Comparison of ENCODE assay signal across 17 cellular contexts in the genomic region with DNA sequence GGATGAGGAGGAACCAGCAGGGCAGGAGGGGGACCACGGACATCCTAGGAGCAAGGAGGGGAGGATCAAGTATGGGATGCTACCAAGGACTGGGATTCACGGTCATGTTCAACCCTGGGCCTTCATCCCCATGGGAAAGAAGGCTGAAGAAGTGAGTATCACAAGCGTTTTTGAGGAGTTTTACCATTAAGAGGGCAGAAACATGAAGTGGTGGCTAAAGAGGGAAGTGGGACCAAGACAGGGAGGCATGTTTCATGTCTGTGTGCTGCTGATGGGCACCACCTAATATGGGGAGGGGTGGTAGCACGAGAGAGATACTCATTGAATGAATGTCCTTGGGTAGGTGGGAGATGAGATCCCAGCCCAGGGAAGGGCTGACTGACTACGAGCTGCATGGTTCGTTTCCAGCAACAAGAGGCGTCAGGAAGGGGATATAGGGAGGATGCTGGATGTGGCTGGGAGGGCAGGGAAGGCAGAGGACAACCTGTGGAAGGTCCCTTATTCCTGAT. TPM values are rescaled to one million over a fixed set of nuclear protein-coding genes. Genes with fewer than 3 reads are reported as not detected.
DNase-seq lines count a peak whose midpoint lies in the region; ATAC-seq, FAIRE-seq and TF ChIP-seq lines count a peak whose summit lies in the region.
"Had no signal": no experiment of that assay in that cellular context is flagged by ENCODE, and none has a peak within 500 bp of the region (broad histone marks: within the 10 kb centered on the region; RNA-seq: fewer than 3 reads in every experiment).

No MANE protein-coding gene starts in this region.

- intact Hi-C loops in activated T-helper 1 cell treated with anti-CD3 and anti-CD28 coated beads, Interleukin-12 subunit alpha, Interleukin-12 subunit beta, Interleukin-2, Interleukin-4 antibody, amounts not matched to agents 30 ng/mL and 10 ng/mL and 1 ng/mL, durations not matched to agents 14 hours and 24 hours and 36 hours (cut with micrococcal nuclease): no loop called here
- intact Hi-C loops in ascending aorta (cut with DNase I): no loop called here
- intact Hi-C loops in uterus (cut with DNase I; ENCODE audit: low total_unique reads): no loop called here

- H3K27me3 ChIP-seq in endodermal cell (ENCODE audit: control insufficient read depth, insufficient read depth, low read length, poor library complexity, severe bottlenecking) (no peaks in the 10 kb centered on the region), ascending aorta (no peaks in the 10 kb centered on the region), uterus (no peaks in the 10 kb centered on the region)
- H3K27me3 ChIP-seq: BLaER1 had no signal

- TF ChIP-seq POLR2A in GM12891 (IDR thresholded peaks at IDR 0.05; ENCODE audit: low read depth, low read length) (no peak), uterus (IDR thresholded peaks at IDR 0.05) (no peak)

- H3K27me3 Mint-ChIP-seq in activated T-helper 1 cell treated with anti-CD3 and anti-CD28 coated beads, Interleukin-12 subunit alpha, Interleukin-12 subunit beta, Interleukin-2, Interleukin-4 antibody, amounts not matched to agents 30 ng/mL and 10 ng/mL and 1 ng/mL, durations not matched to agents 14 hours and 24 hours and 36 hours (ENCODE audit: insufficient read depth): no peaks in the 10 kb centered on the region
- H3K27me3 Mint-ChIP-seq in memory B cell (no peaks in the 10 kb centered on the region), endodermal cell (ENCODE audit: insufficient read depth) (no peaks in the 10 kb centered on the region)

- H3K4me3 Mint-ChIP-seq in activated T-helper 1 cell treated with anti-CD3 and anti-CD28 coated beads, Interleukin-12 subunit alpha, Interleukin-12 subunit beta, Interleukin-2, Interleukin-4 antibody, amounts not matched to agents 30 ng/mL and 10 ng/mL and 1 ng/mL, durations not matched to agents 14 hours and 24 hours and 36 hours: no peak overlapping the region
- H3K4me3 Mint-ChIP-seq in memory B cell (no peak overlapping the region), endodermal cell (no peak overlapping the region)

- no peak for TF ChIP-seq CTCF in 22Rv1 (IDR thresholded peaks at IDR 0.05)
- no peak for TF ChIP-seq CTCF in endodermal cell (conservative IDR thresholded peaks at IDR 0.05)
- TF ChIP-seq CTCF in ascending aorta (IDR thresholded peaks at IDR 0.05): no peak
- TF ChIP-seq CTCF in uterus (IDR thresholded peaks at IDR 0.05): no peak

- H3K27ac Mint-ChIP-seq in activated T-helper 1 cell treated with anti-CD3 and anti-CD28 coated beads, Interleukin-12 subunit alpha, Interleukin-12 subunit beta, Interleukin-2, Interleukin-4 antibody, amounts not matched to agents 30 ng/mL and 10 ng/mL and 1 ng/mL, durations not matched to agents 14 hours and 24 hours and 36 hours: peak overlapping the region; percentile 32
- H3K27ac Mint-ChIP-seq in memory B cell (peak overlapping the region; percentile 21), endodermal cell (no peak overlapping the region)

- no peak overlapping the region for H3K9ac ChIP-seq in endodermal cell (ENCODE audit: extremely low read depth, low read length, poor library complexity, severe bottlenecking)
- H3K9ac ChIP-seq: BLaER1 had no signal

- DNase-seq in GM12891 (ENCODE audit: insufficient read length, low spot score): no peak
- DNase-seq in activated T-helper 1 cell treated with anti-CD3 and anti-CD28 coated beads, Interleukin-12 subunit alpha, Interleukin-12 subunit beta, Interleukin-2, Interleukin-4 antibody, amounts not matched to agents 30 ng/mL and 10 ng/mL and 1 ng/mL, durations not matched to agents 14 hours and 24 hours and 36 hours (ENCODE audit: low spot score): no peak
- no peak for DNase-seq in memory B cell (ENCODE audit: low spot score in 2 of 2)
- DNase-seq in endodermal cell: no peak
- no peak for DNase-seq in ascending aorta (ENCODE audit: low spot score in 2 of 2)
- DNase-seq in uterus: no peak
- DNase-seq: DMS79 treated with DMSO at 0.1 percent for 48 hours, KBM-7, NCI-H1105 treated with DMSO at 0.1 percent for 48 hours, NCI-H1694 treated with DMSO at 0.1 percent for 48 hours, NCI-H226, NCI-H524 treated with DMSO at 0.1 percent for 48 hours, PC-3, RPMI8226 had no signal

- peaks cover 59% of the 10 kb centered on the region for H3K36me3 Mint-ChIP-seq in activated T-helper 1 cell treated with anti-CD3 and anti-CD28 coated beads, Interleukin-12 subunit alpha, Interleukin-12 subunit beta, Interleukin-2, Interleukin-4 antibody, amounts not matched to agents 30 ng/mL and 10 ng/mL and 1 ng/mL, durations not matched to agents 14 hours and 24 hours and 36 hours (ENCODE audit: low read depth)
- H3K36me3 Mint-ChIP-seq in memory B cell: peaks cover 30% of the 10 kb centered on the region
- peaks cover 78% of the 10 kb centered on the region for H3K36me3 Mint-ChIP-seq in endodermal cell (ENCODE audit: low read depth)

- no peaks in the 10 kb centered on the region for H3K9me3 ChIP-seq in endodermal cell (ENCODE audit: control insufficient read depth, low read length)
- H3K9me3 ChIP-seq in ascending aorta: no peaks in the 10 kb centered on the region
- H3K9me3 ChIP-seq in uterus: no peaks in the 10 kb centered on the region
- H3K9me3 ChIP-seq: BLaER1 had no signal

- WGBS in endodermal cell (ENCODE audit: insufficient coverage in 1 of 2, insufficient read length in 1 of 2), 2 experiments: 90 to 95% methylated on average over 6 to 7 of the region's 7 CpGs

- H3K9me3 Mint-ChIP-seq in activated T-helper 1 cell treated with anti-CD3 and anti-CD28 coated beads, Interleukin-12 subunit alpha, Interleukin-12 subunit beta, Interleukin-2, Interleukin-4 antibody, amounts not matched to agents 30 ng/mL and 10 ng/mL and 1 ng/mL, durations not matched to agents 14 hours and 24 hours and 36 hours: no peaks in the 10 kb centered on the region
- H3K9me3 Mint-ChIP-seq in memory B cell (no peaks in the 10 kb centered on the region), endodermal cell (no peaks in the 10 kb centered on the region)

- FAIRE-seq in GM12891 (lab: Jason Lieb, UNC): peak; percentile 9
- FAIRE-seq: H1 had no signal

- ATAC-seq in memory B cell (ENCODE audit: low read depth): no peak
- ATAC-seq: PC-3 had no signal

- H3K4me1 Mint-ChIP-seq in activated T-helper 1 cell treated with anti-CD3 and anti-CD28 coated beads, Interleukin-12 subunit alpha, Interleukin-12 subunit beta, Interleukin-2, Interleukin-4 antibody, amounts not matched to agents 30 ng/mL and 10 ng/mL and 1 ng/mL, durations not matched to agents 14 hours and 24 hours and 36 hours (ENCODE audit: low read depth): peaks cover 21% of the 10 kb centered on the region
- H3K4me1 Mint-ChIP-seq in memory B cell: peaks cover 2% of the 10 kb centered on the region
- H3K4me1 Mint-ChIP-seq in endodermal cell: no peaks in the 10 kb centered on the region

- H3K4me3 ChIP-seq in endodermal cell (ENCODE audit: low read length) (no peak overlapping the region), ascending aorta (no peak overlapping the region), uterus (no peak overlapping the region)
- H3K4me3 ChIP-seq: BLaER1 had no signal

- H3K36me3 ChIP-seq in endodermal cell (ENCODE audit: control insufficient read depth, insufficient read depth, low read length) (peaks cover 96% of the 10 kb centered on the region), ascending aorta (peaks cover 69 to 88% of the 10 kb centered on the region in 2 donors), uterus (peaks cover 0 to 3% of the 10 kb centered on the region in 2 donors)

- 0 out of 2 replicates have a peak overlapping the region, but pooled peaks have one; percentile 23 for H3K27ac ChIP-seq in 22Rv1
- H3K27ac ChIP-seq in endodermal cell (ENCODE audit: low read depth, low read length): no peak overlapping the region
- no peak overlapping the region for H3K27ac ChIP-seq in ascending aorta
- H3K27ac ChIP-seq in uterus: no peak overlapping the region
- H3K27ac ChIP-seq: BLaER1 had no signal

- H3K4me1 ChIP-seq in endodermal cell (ENCODE audit: control insufficient read depth, insufficient read depth, low read length) (no peaks in the 10 kb centered on the region), ascending aorta (no peaks in the 10 kb centered on the region), uterus (no peaks in the 10 kb centered on the region)

TF ChIP-seq in GM12891, 5 proteins besides CTCF, POLR2A, EP300 and RAD21 (continues in another document):
- no peak for TF ChIP-seq SPI1 (IDR thresholded peaks at IDR 0.05; ENCODE audit: low read depth, low read length)

RNA-seq across cellular contexts. Expression of a gene that starts 11.3 kb away (rescaled TPM):
- 36.0 TPM for polyA plus RNA-seq in GM12891 (2012; ENCODE audit: low read depth, missing spikeins)
- total RNA-seq in activated T-helper 1 cell treated with anti-CD3 and anti-CD28 coated beads, Interleukin-12 subunit alpha, Interleukin-12 subunit beta, Interleukin-2, Interleukin-4 antibody, amounts not matched to agents 30 ng/mL and 10 ng/mL and 1 ng/mL, durations not matched to agents 14 hours and 24 hours and 36 hours: 15.8 and 17.0 TPM in 2 replicates
- total RNA-seq in endodermal cell (10 to 100 TPM; 56.7 to 85.2 TPM), ascending aorta (49.4 TPM), uterus (10 to 100 TPM; 35.4 to 94.0 (median 41.5) TPM)
- 101 TPM for polyA plus RNA-seq in endodermal cell (2013, experiment 1 of 2)
- 100 TPM for polyA plus RNA-seq in endodermal cell (2013, experiment 2 of 2)

RNA-seq across cellular contexts. Expression of a gene that starts 45.5 kb away (rescaled TPM):
- polyA plus RNA-seq in GM12891 (2012; ENCODE audit: low read depth, missing spikeins): 38.5 TPM
- 131 and 137 TPM in 2 replicates for total RNA-seq in activated T-helper 1 cell treated with anti-CD3 and anti-CD28 coated beads, Interleukin-12 subunit alpha, Interleukin-12 subunit beta, Interleukin-2, Interleukin-4 antibody, amounts not matched to agents 30 ng/mL and 10 ng/mL and 1 ng/mL, durations not matched to agents 14 hours and 24 hours and 36 hours
- total RNA-seq in endodermal cell: 100 to 1,000 TPM; 120 to 161 TPM
- polyA plus RNA-seq in endodermal cell (2013, experiment 1 of 2): 84.8 TPM
- 76.7 TPM for polyA plus RNA-seq in endodermal cell (2013, experiment 2 of 2)
- total RNA-seq in ascending aorta: 121 TPM
- 100 to 1,000 TPM in 2 of 4 donors, 10 to 100 TPM in 2; 24.1 to 128 (median 93.2) TPM for total RNA-seq in uterus

RNA-seq across cellular contexts. Expression of a gene that starts 46.3 kb away (rescaled TPM):
- polyA plus RNA-seq in GM12891 (2012; ENCODE audit: low read depth, missing spikeins): 20.5 TPM
- total RNA-seq in activated T-helper 1 cell treated with anti-CD3 and anti-CD28 coated beads, Interleukin-12 subunit alpha, Interleukin-12 subunit beta, Interleukin-2, Interleukin-4 antibody, amounts not matched to agents 30 ng/mL and 10 ng/mL and 1 ng/mL, durations not matched to agents 14 hours and 24 hours and 36 hours: 16.7 and 17.6 TPM in 2 replicates
- total RNA-seq in endodermal cell (10 to 100 TPM; 19.6 to 23.3 TPM), ascending aorta (0.53 TPM), uterus (10 to 100 TPM in 3 of 4 donors, 1 to 10 TPM in 1; 2.9 to 78.6 (median 13.0) TPM)
- 40.0 TPM for polyA plus RNA-seq in endodermal cell (2013, experiment 1 of 2)
- polyA plus RNA-seq in endodermal cell (2013, experiment 2 of 2): 28.0 TPM

RNA-seq across cellular contexts. Expression of a gene that starts 55.6 kb away (rescaled TPM):
- 6.9 TPM for polyA plus RNA-seq in GM12891 (2012; ENCODE audit: low read depth, missing spikeins)
- 12.1 and 12.8 TPM in 2 replicates for total RNA-seq in activated T-helper 1 cell treated with anti-CD3 and anti-CD28 coated beads, Interleukin-12 subunit alpha, Interleukin-12 subunit beta, Interleukin-2, Interleukin-4 antibody, amounts not matched to agents 30 ng/mL and 10 ng/mL and 1 ng/mL, durations not matched to agents 14 hours and 24 hours and 36 hours
- total RNA-seq in endodermal cell (10 to 100 TPM; 29.5 to 31.9 TPM), ascending aorta (37.4 TPM), uterus (1 to 10 TPM in 3 of 4 donors, not detected in 1; 4.9 to 10.0 (median 6.4) TPM)
- polyA plus RNA-seq in endodermal cell (2013, experiment 1 of 2): 32.1 TPM
- polyA plus RNA-seq in endodermal cell (2013, experiment 2 of 2): 33.4 TPM
